34 cellular contexts compared by ENCODE assay signal in the genomic region with DNA sequence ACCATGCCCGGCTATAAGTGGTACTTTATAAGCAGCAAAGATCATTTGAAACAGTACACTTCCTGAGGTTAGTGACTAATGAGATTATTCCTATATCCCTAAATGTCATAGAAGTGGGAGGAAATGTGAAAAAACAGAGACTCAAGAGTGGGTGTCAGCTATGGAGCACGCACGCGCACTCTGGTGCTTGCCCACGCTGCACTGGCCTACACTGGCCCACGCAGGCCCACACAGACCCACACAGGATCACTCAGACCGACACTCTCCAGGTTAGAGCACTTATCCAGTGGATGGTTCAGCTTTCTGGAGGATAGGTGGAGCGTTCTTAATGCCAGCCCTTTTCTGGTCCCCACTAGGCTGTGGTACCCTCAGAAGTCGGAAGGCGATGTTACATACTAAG.
"Had no signal": no experiment of that assay in that cellular context is flagged by ENCODE, and none has a peak within 500 bp of the region (broad histone marks: within the 10 kb centered on the region; RNA-seq: fewer than 3 reads in every experiment).

No MANE protein-coding gene starts in this region.

- DNase-seq: Karpas-422, Kasumi-1, MG63, MM.1S, MV-4-11, NCI-H1048, NCI-H1092, NCI-H1092 treated with DMSO at 0.1 percent for 48 hours, NCI-H1105, NCI-H1105 treated with DMSO at 0.1 percent for 48 hours, NCI-H1417, NCI-H1417 treated with DMSO at 0.1 percent for 48 hours, NCI-H1436, NCI-H1436 treated with DMSO at 0.1 percent for 48 hours, NCI-H146, NCI-H1694, NCI-H1694 treated with DMSO at 0.1 percent for 48 hours, NCI-H187, NCI-H187 treated with DMSO at 0.1 percent for 48 hours, NCI-H1930, NCI-H2029, NCI-H2029 treated with DMSO at 0.1 percent for 48 hours, NCI-H2081, NCI-H2081 treated with DMSO at 0.1 percent for 48 hours, NCI-H2107, NCI-H2171, NCI-H2171 treated with DMSO at 0.1 percent for 48 hours, NCI-H2227 treated with DMSO at 0.1 percent for 48 hours, NCI-H226, NCI-H345, NCI-H446, NCI-H446 treated with DMSO at 0.1 percent for 48 hours, NCI-H510A, NCI-H510A treated with DMSO at 0.1 percent for 48 hours had no signal

- H3K9me3 ChIP-seq: MG63 had no signal

- H3K36me3 ChIP-seq: MG63 had no signal

- H3K4me3 ChIP-seq: MG63 had no signal
